ENCODE assay signal across 1 cellular context in genomic region chr11:131962818-131963217, GRCh38.
A peak's percentile ranks its signal among the peaks of the same experiment; 100 is the strongest.
TF ChIP-seq lines count a peak whose summit lies in the region.

No MANE protein-coding gene starts in this region.

TF ChIP-seq in neural cell, 6 proteins besides CTCF, POLR2A, EP300 and RAD21 (continued from another document):
- TF ChIP-seq REST (IDR thresholded peaks at IDR 0.05; ENCODE audit: borderline replicate concordance): peak; percentile 63
